27 cellular contexts compared by ENCODE assay signal in the genomic region with DNA sequence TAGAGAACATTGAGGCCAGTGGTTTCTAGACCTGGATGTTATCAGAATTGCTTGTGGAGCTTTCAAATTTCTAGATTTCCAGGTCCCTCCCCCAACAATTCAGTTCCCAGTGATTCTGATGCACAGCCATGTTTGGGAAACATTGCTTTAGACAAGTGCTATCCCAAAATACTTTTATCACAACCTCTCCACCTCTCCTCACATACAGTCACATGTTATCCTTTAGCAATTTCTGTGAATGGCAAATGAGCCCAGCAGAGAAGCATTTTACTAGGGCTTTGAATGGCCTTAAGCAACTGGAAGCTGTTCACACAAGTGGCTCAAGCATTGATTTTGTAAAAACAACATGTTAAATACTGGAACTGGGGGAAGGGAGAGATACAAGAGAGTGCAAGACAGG. TPM values are rescaled to one million over a fixed set of nuclear protein-coding genes. Genes with fewer than 3 reads are reported as not detected.
DNase-seq lines count a peak whose midpoint lies in the region; ATAC-seq, FAIRE-seq and TF ChIP-seq lines count a peak whose summit lies in the region.
"Had no signal": no experiment of that assay in that cellular context is flagged by ENCODE, and none has a peak within 500 bp of the region (broad histone marks: within the 10 kb centered on the region; RNA-seq: fewer than 3 reads in every experiment).

No MANE protein-coding gene starts in this region.

- DNase-seq in NCI-H2227 (lab: John Stamatoyannopoulos, UW; ENCODE audit: unreplicated experiment) (peak; percentile 12), NCI-H2227 treated with DMSO at 0.1 percent for 48 hours (lab: John Stamatoyannopoulos, UW) (no peak), heart right ventricle (no peak), left cardiac atrium (no peak), H1 (ENCODE audit: low read depth in 1 of 2, low spot score in 2 of 2) (no peak)
- DNase-seq in T-helper 2 cell treated with Interferon-gamma antibody and Interleukin-4, amounts not matched to agents 5 μg/mL and 100 μg/mL, for 36 hours (ENCODE audit: low spot score): no peak
- DNase-seq: 8988T; ACHN; AML-193; BE2C; CD4-positive, alpha-beta T cell; CD8-positive, alpha-beta memory T cell; DMS 273 treated with DMSO at 0.1 percent for 48 hours; DMS53; DMS79 treated with DMSO at 0.1 percent for 48 hours; GF-D8; GOT3; H7; HCEC 1CT had no signal

- no peak for TF ChIP-seq RAD21 in H1 (IDR thresholded peaks at IDR 0.05 in 1 of 2, conservative IDR thresholded peaks at IDR 0.05 in 1 of 2; ENCODE audit: low read depth in 2 of 2, low read length in 2 of 2)

- no peak overlapping the region for H3K56ac ChIP-seq in H1 (replicated peaks; ENCODE audit: insufficient read length, low read depth, low read length)

- no peak overlapping the region for H2BK20ac ChIP-seq in H1 (ENCODE audit: low read length)

- TF ChIP-seq EP300 in H1 (IDR thresholded peaks at IDR 0.05; ENCODE audit: borderline replicate concordance in 1 of 2, low read depth in 2 of 2, low read length in 2 of 2): no peak

- no peaks in the 10 kb centered on the region for H3K4me1 ChIP-seq in heart right ventricle
- H3K4me1 ChIP-seq in H1 (replicated peaks in 1 of 4; ENCODE audit: control insufficient read depth in 3 of 4, insufficient read depth in 4 of 4, low read length in 3 of 4): no peaks in the 10 kb centered on the region
- H3K4me1 ChIP-seq: A549; BLaER1 treated with 17β-estradiol and CSF1 and Interleukin-3, amounts not matched to agents 10 nM and 100 nM had no signal

- H4K8ac ChIP-seq in H1 (ENCODE audit: extremely low read depth, insufficient read depth, low read length): no peak overlapping the region

- no peak overlapping the region for H2AFZ ChIP-seq in H1 (ENCODE audit: low read length)

- no peak overlapping the region for H3K14ac ChIP-seq in H1 (ENCODE audit: insufficient read length)

- H3K18ac ChIP-seq in H1 (ENCODE audit: extremely low read depth, low read length): no peak overlapping the region

- no peaks in the 10 kb centered on the region for H3K36me3 ChIP-seq in heart right ventricle
- H3K36me3 ChIP-seq in H1 (ENCODE audit: control insufficient read depth in 2 of 4, insufficient read depth in 4 of 4, low read length in 3 of 4): no peaks in the 10 kb centered on the region
- H3K36me3 ChIP-seq: BE2C; BLaER1 treated with 17β-estradiol and CSF1 and Interleukin-3, amounts not matched to agents 10 nM and 100 nM had no signal

- no peak overlapping the region for H2BK5ac ChIP-seq in H1 (ENCODE audit: low read depth, low read length)

- H3K27ac Mint-ChIP-seq in T-helper 2 cell treated with Interferon-gamma antibody and Interleukin-4, amounts not matched to agents 5 μg/mL and 100 μg/mL, for 36 hours: no peak overlapping the region
- H3K27ac Mint-ChIP-seq: CD14-positive monocyte; CD4-positive, alpha-beta T cell had no signal

- no peak overlapping the region for H3K4me3 Mint-ChIP-seq in T-helper 2 cell treated with Interferon-gamma antibody and Interleukin-4, amounts not matched to agents 5 μg/mL and 100 μg/mL, for 36 hours
- H3K4me3 Mint-ChIP-seq: CD14-positive monocyte; CD4-positive, alpha-beta T cell; CD8-positive, alpha-beta memory T cell had no signal

- no peak for TF ChIP-seq CTCF in heart right ventricle (IDR thresholded peaks at IDR 0.05)
- TF ChIP-seq CTCF in H1 (IDR thresholded peaks at IDR 0.05; ENCODE audit: control extremely low read depth in 1 of 3, insufficient read depth in 1 of 3, low read depth in 1 of 3, low read length in 3 of 3): no peak

- H3K4me1 Mint-ChIP-seq in T-helper 2 cell treated with Interferon-gamma antibody and Interleukin-4, amounts not matched to agents 5 μg/mL and 100 μg/mL, for 36 hours (ENCODE audit: low read depth): no peaks in the 10 kb centered on the region
- H3K4me1 Mint-ChIP-seq: CD14-positive monocyte; CD8-positive, alpha-beta memory T cell had no signal

- H3K27me3 ChIP-seq in heart right ventricle: peaks cover 0 to 5% (median 0%) of the 10 kb centered on the region in 7 donors
- H3K27me3 ChIP-seq in H1 (replicated peaks in 1 of 4; ENCODE audit: control insufficient read depth in 3 of 4, extremely low read depth in 1 of 4, insufficient read depth in 3 of 4, low read length in 3 of 4): no peaks in the 10 kb centered on the region
- H3K27me3 ChIP-seq: BE2C had no signal

- no peaks in the 10 kb centered on the region for H3K9me3 Mint-ChIP-seq in T-helper 2 cell treated with Interferon-gamma antibody and Interleukin-4, amounts not matched to agents 5 μg/mL and 100 μg/mL, for 36 hours
- H3K9me3 Mint-ChIP-seq: CD4-positive, alpha-beta T cell had no signal

- H3K79me2 ChIP-seq in H1 (ENCODE audit: control insufficient read depth in 1 of 2, insufficient read depth in 2 of 2, low read length in 2 of 2): no peaks in the 10 kb centered on the region

- H3K36me3 Mint-ChIP-seq in T-helper 2 cell treated with Interferon-gamma antibody and Interleukin-4, amounts not matched to agents 5 μg/mL and 100 μg/mL, for 36 hours (ENCODE audit: low read depth): no peaks in the 10 kb centered on the region
- H3K36me3 Mint-ChIP-seq: CD14-positive monocyte; CD8-positive, alpha-beta memory T cell had no signal

- H2BK15ac ChIP-seq in H1 (ENCODE audit: low read length): no peak overlapping the region

- intact Hi-C loops in heart right ventricle (cut with DNase I) (no loop called here), left cardiac atrium (cut with DNase I) (no loop called here)

- H3K27ac ChIP-seq in heart right ventricle (peak overlapping the region in 4 of 10 donors; percentile 5 to 28 (median 14)), H1 (ENCODE audit: low read depth, low read length) (no peak overlapping the region)
- H3K27ac ChIP-seq: A549; BLaER1 treated with 17β-estradiol and CSF1 and Interleukin-3, amounts not matched to agents 10 nM and 100 nM had no signal

- no peaks in the 10 kb centered on the region for H3K9me3 ChIP-seq in heart right ventricle
- H3K9me3 ChIP-seq in H1 (ENCODE audit: insufficient read depth in 2 of 2, low read depth in 1 of 2, low read length in 1 of 2): no peaks in the 10 kb centered on the region
- H3K9me3 ChIP-seq: A549; BE2C; BLaER1 treated with 17β-estradiol and CSF1 and Interleukin-3, amounts not matched to agents 10 nM and 100 nM had no signal

- peak; percentile 45 for FAIRE-seq in H1 (lab: Jason Lieb, UNC)
- FAIRE-seq: D721Med, GM12891, GM18507 had no signal

- H3K4me3 ChIP-seq in heart right ventricle (no peak overlapping the region), H1 (ENCODE audit: extremely low read depth in 1 of 4, insufficient read depth in 2 of 4, low read depth in 3 of 4, low read length in 4 of 4) (no peak overlapping the region)
- H3K4me3 ChIP-seq: A549; BLaER1 treated with 17β-estradiol and CSF1 and Interleukin-3, amounts not matched to agents 10 nM and 100 nM had no signal

- H3K79me1 ChIP-seq in H1 (ENCODE audit: low read depth, low read length): no peaks in the 10 kb centered on the region

- H4K91ac ChIP-seq in H1 (replicated peaks; ENCODE audit: insufficient read length, low read length): no peak overlapping the region

- H3K9ac ChIP-seq in H1 (replicated peaks in 1 of 4; ENCODE audit: extremely low read depth in 1 of 4, low read depth in 3 of 4, low read length in 3 of 4): no peak overlapping the region
- H3K9ac ChIP-seq: BLaER1 treated with 17β-estradiol and CSF1 and Interleukin-3, amounts not matched to agents 10 nM and 100 nM had no signal

- no peak overlapping the region for H4K5ac ChIP-seq in H1 (ENCODE audit: insufficient read length, low read depth, low read length)

- H2BK12ac ChIP-seq in H1 (ENCODE audit: low read depth, low read length): no peak overlapping the region

- CTCF ChIA-PET in H1 (lab: Charles Lee; ENCODE audit: partially characterized antibody): no interaction called here

- POLR2A ChIA-PET in H1 (lab: Charles Lee; ENCODE audit: partially characterized antibody): no interaction called here

- no peak overlapping the region for H3K4me2 ChIP-seq in H1 (ENCODE audit: insufficient read depth in 1 of 2, low read depth in 2 of 2, low read length in 2 of 2)
- H3K4me2 ChIP-seq: A549; BLaER1 treated with 17β-estradiol and CSF1 and Interleukin-3, amounts not matched to agents 10 nM and 100 nM had no signal

- H4K20me1 ChIP-seq in H1 (replicated peaks in 1 of 2; ENCODE audit: control insufficient read depth in 1 of 2, insufficient read depth in 2 of 2, low read length in 2 of 2): no peaks in the 10 kb centered on the region

- no peak overlapping the region for H2AK5ac ChIP-seq in H1 (ENCODE audit: low read depth, low read length)

- ATAC-seq in heart right ventricle (peak in 6 of 8 donors; percentile 35 to 81 (median 68)), left cardiac atrium (no peak)
- ATAC-seq: A549 had no signal

- no peak for TF ChIP-seq POLR2A in H1 (IDR thresholded peaks at IDR 0.05; ENCODE audit: control extremely low read depth in 1 of 2, low read depth in 2 of 2, low read length in 2 of 2)

- no peaks in the 10 kb centered on the region for H3K27me3 Mint-ChIP-seq in T-helper 2 cell treated with Interferon-gamma antibody and Interleukin-4, amounts not matched to agents 5 μg/mL and 100 μg/mL, for 36 hours (ENCODE audit: low read depth)
- H3K27me3 Mint-ChIP-seq: CD4-positive, alpha-beta T cell had no signal

- no peak overlapping the region for H2BK120ac ChIP-seq in H1 (replicated peaks; ENCODE audit: low read depth, low read length)

- no peak overlapping the region for H3K23ac ChIP-seq in H1 (ENCODE audit: insufficient read length)

- H3K23me2 ChIP-seq in H1 (ENCODE audit: low read depth, low read length): no peaks in the 10 kb centered on the region

- H3K4ac ChIP-seq in H1 (replicated peaks; ENCODE audit: insufficient read length, low read depth, low read length): no peak overlapping the region

TF ChIP-seq in H1, 55 proteins besides CTCF, POLR2A, EP300 and RAD21 (continues in another document):
- TF ChIP-seq HDAC6 (IDR thresholded peaks at IDR 0.05; ENCODE audit: low read depth, low read length) (no peak), HDAC2 (IDR thresholded peaks at IDR 0.05; ENCODE audit: borderline replicate concordance in 1 of 2, low read depth in 2 of 2, low read length in 2 of 2) (no peak), CBX8 (IDR thresholded peaks at IDR 0.05; ENCODE audit: borderline replicate concordance, low read depth, low read length) (no peak), RFX5 (IDR thresholded peaks at IDR 0.05; ENCODE audit: borderline replicate concordance, low read depth, low read length) (no peak)

RNA-seq across cellular contexts. Expression of a gene that starts 29.7 kb away (rescaled TPM):
- under 1 TPM in 8 of 10 donors, not detected in 2; 0.07 to 0.18 (median 0.09) TPM for total RNA-seq in heart right ventricle
- under 1 TPM in 1 of 2 donors, not detected in 1; under 0.01 TPM for polyA plus RNA-seq in heart right ventricle
- not detected for total RNA-seq in left cardiac atrium
- 2.4 and 3.3 TPM in 2 replicates for total RNA-seq in H1 (2021; fragmentation: NEBNext Ultra II Directional; extraction: Animal tissue kit (Norgen Biotek cat#: 25700))
- polyA plus RNA-seq in H1 (2011; rRNA removed): 0.82 and 1.3 TPM in 2 replicates
- polyA plus RNA-seq in H1 (2011; cell fraction: cytosol; rRNA removed): 1.2 TPM
- polyA plus RNA-seq in H1 (2011; cell fraction: nucleus; rRNA removed): 1.9 TPM
- 0.56 to 0.98 TPM (median 0.86 TPM) in 4 replicates for polyA plus RNA-seq in H1 (2012, experiment 1 of 2)
- 0.07 TPM for polyA plus RNA-seq in H1 (2012, experiment 2 of 2)
- polyA plus RNA-seq in H1 (2013, experiment 1 of 2): 1.7 TPM
- 1.6 TPM for polyA plus RNA-seq in H1 (2013, experiment 2 of 2)
- 8.4 and 9.9 TPM in 2 replicates for polyA minus RNA-seq in H1 (2011; rRNA and poly(A)+ RNA removed)
- 1.4 TPM for polyA minus RNA-seq in H1 (2011; cell fraction: cytosol; rRNA and poly(A)+ RNA removed)
- 4.1 TPM for polyA minus RNA-seq in H1 (2011; cell fraction: nucleus; rRNA and poly(A)+ RNA removed)
- total RNA-seq: CD4-positive, alpha-beta T cell; CD8-positive, alpha-beta memory T cell; Daoy; G401 had no signal
- polyA plus RNA-seq: A549; CD14-positive monocyte; CD8-positive, alpha-beta memory T cell had no signal

Comparison
In these comparisons a context has a peak if more than half of its experiments do, and no peak if none do; other contexts are left out.
1. ATAC-seq: peak in heart right ventricle (6 of 8); none in left cardiac atrium (0 of 2).